10 cellular contexts compared by ENCODE assay signal in genomic region chr3:119359476-119359998, GRCh38.
A peak's percentile ranks its signal among the peaks of the same experiment; 100 is the strongest.
DNase-seq lines count a peak whose midpoint lies in the region; ATAC-seq and TF ChIP-seq lines count a peak whose summit lies in the region.
"Had no signal": no experiment of that assay in that cellular context is flagged by ENCODE, and none has a peak within 500 bp of the region (broad histone marks: within the 10 kb centered on the region; RNA-seq: fewer than 3 reads in every experiment).

No MANE protein-coding gene starts in this region.

- H2AK5ac ChIP-seq in IMR-90 (ENCODE audit: low read depth, low read length): no peak overlapping the region

- dilution Hi-C loops in IMR-90 (cut with HindIII; ENCODE audit: low sequenced_read_pairs, unreplicated experiment): no loop called here

- peaks cover 5% of the 10 kb centered on the region for H3K4me1 ChIP-seq in IMR-90 (ENCODE audit: control insufficient read depth, insufficient read depth, low read length)
- no peaks in the 10 kb centered on the region for H3K4me1 ChIP-seq in PC-9 (replicated peaks; ENCODE audit: insufficient read depth)

- H3K56ac ChIP-seq in IMR-90 (ENCODE audit: extremely low read depth, insufficient read depth, low read length): no peak overlapping the region

- CTCF ChIA-PET in IMR-90 (lab: Yijun Ruan, JAX): no interaction called here
- CTCF ChIA-PET in PC-9 (lab: Charles Lee): no interaction called here

- H2BK20ac ChIP-seq in IMR-90 (ENCODE audit: low read depth, low read length): no peak overlapping the region

- ATAC-seq in GM18519 (IDR thresholded peaks at IDR 0.05; ENCODE audit: low FRiP score, unreplicated experiment) (peak; percentile 44), IMR-90 (ENCODE audit: low read depth) (no peak), memory B cell (ENCODE audit: low read depth) (peak; percentile 97)

- BruUV-seq in IMR-90 (replicated peaks; lab: Mats Ljungman, UMichigan) (no TSS peak), PC-9 (replicated peaks; lab: Mats Ljungman, UMichigan) (no TSS peak)

- no peaks in the 10 kb centered on the region for H4K20me1 ChIP-seq in IMR-90 (ENCODE audit: insufficient read depth, low read length)
- H4K20me1 ChIP-seq in PC-9 (ENCODE audit: insufficient read depth): no peaks in the 10 kb centered on the region

- no peaks in the 10 kb centered on the region for H3K79me2 ChIP-seq in PC-9 (ENCODE audit: low read depth)

- H2AFZ ChIP-seq in IMR-90 (replicated peaks; ENCODE audit: low read length, poor library complexity): no peak overlapping the region
- H2AFZ ChIP-seq in PC-9: no peak overlapping the region

- H3K14ac ChIP-seq in IMR-90 (replicated peaks; ENCODE audit: low read depth, low read length): no peak overlapping the region

- H3K4me3 Mint-ChIP-seq in memory B cell: peak overlapping the region; percentile 39

- in situ Hi-C loops in IMR-90 (cut with MboI; ENCODE audit: low sequenced_read_pairs): no loop called here

- TF ChIP-seq RAD21 in IMR-90 (IDR thresholded peaks at IDR 0.05; ENCODE audit: low read length): no peak

- H4K8ac ChIP-seq in IMR-90 (ENCODE audit: low read depth in 2 of 2, low read length in 2 of 2): no peak overlapping the region

- 0 out of 2 replicates have a peak overlapping the region, but pooled peaks have one; percentile 17 for H4K5ac ChIP-seq in IMR-90 (ENCODE audit: low read depth, low read length)

- 54% methylated on average over 4 of the region's 6 CpGs; no CpG with 5 or more reads in 1 of the 2 experiments for WGBS in IMR-90 (ENCODE audit: extremely low coverage in 2 of 2, insufficient read length in 1 of 2), 2 experiments

- POLR2A ChIA-PET in IMR-90 (lab: Charles Lee; ENCODE audit: unreplicated experiment) (no interaction called here), PC-9 (lab: Charles Lee; ENCODE audit: unreplicated experiment) (interaction anchor here (0.5 kb wide), 1 partner anchor 730 kb away, joined by 6 read pairs; no protein-coding TSS in a partner anchor)

- no peak for TF ChIP-seq POLR2A in IMR-90 (IDR thresholded peaks at IDR 0.05; ENCODE audit: low read depth, low read length)

- H3K4me2 ChIP-seq in IMR-90 (ENCODE audit: low read depth, low read length) (no peak overlapping the region), PC-9 (no peak overlapping the region)

- H2AK9ac ChIP-seq in IMR-90 (replicated peaks; ENCODE audit: low read depth, low read length, poor library complexity): no peak overlapping the region

- H2BK120ac ChIP-seq in IMR-90 (ENCODE audit: low read depth, low read length): no peak overlapping the region

- H3K23ac ChIP-seq in IMR-90 (ENCODE audit: low read depth, low read length): no peak overlapping the region

- H3K18ac ChIP-seq in IMR-90 (ENCODE audit: low read depth, low read length): no peak overlapping the region

- peaks cover 5% of the 10 kb centered on the region; the same call in 1 of the 2 replicates for H3K9me1 ChIP-seq in IMR-90 (ENCODE audit: insufficient read depth, low read length)

- no peaks in the 10 kb centered on the region for H3K27me3 Mint-ChIP-seq in memory B cell

- H3K9me3 ChIP-seq in IMR-90 (ENCODE audit: control insufficient read depth, insufficient read depth, low read length) (no peaks in the 10 kb centered on the region), PC-9 (ENCODE audit: insufficient read depth, low read depth) (no peaks in the 10 kb centered on the region)

- H3K9me2 ChIP-seq in PC-9 (ENCODE audit: insufficient read depth): no peaks in the 10 kb centered on the region

- H3K36me3 ChIP-seq in H7 (replicated peaks; ENCODE audit: control insufficient read depth, insufficient read depth, low read length) (no peaks in the 10 kb centered on the region), IMR-90 (ENCODE audit: control insufficient read depth, insufficient read depth, low read length) (no peaks in the 10 kb centered on the region), PC-9 (ENCODE audit: low read depth) (no peaks in the 10 kb centered on the region)

- H3K4me1 Mint-ChIP-seq in memory B cell: peaks cover 16% of the 10 kb centered on the region

- no peaks in the 10 kb centered on the region for H3K36me3 Mint-ChIP-seq in memory B cell

- no peaks in the 10 kb centered on the region for H3K9me3 Mint-ChIP-seq in memory B cell

- TF ChIP-seq CTCF in IMR-90 (conservative IDR thresholded peaks at IDR 0.05; ENCODE audit: low read depth, low read length) (no peak), PC-9 (conservative IDR thresholded peaks at IDR 0.05) (no peak)

- no peak overlapping the region for H3K4ac ChIP-seq in IMR-90 (ENCODE audit: low read depth, low read length)

- H3F3A ChIP-seq in PC-9 (ENCODE audit: insufficient read depth, low read depth): no peaks in the 10 kb centered on the region

- intact Hi-C loops in IMR-90 (cut with micrococcal nuclease) (no loop called here), PC-9 (cut with micrococcal nuclease; ENCODE audit: unreplicated experiment) (no loop called here)

- H3K27ac ChIP-seq in IMR-90 (ENCODE audit: insufficient read depth, low read length): no peak overlapping the region
- H3K27ac ChIP-seq in PC-9: no peak overlapping the region

- H3K9ac ChIP-seq in IMR-90 (ENCODE audit: low read depth, low read length): no peak overlapping the region

- H2BK5ac ChIP-seq in IMR-90 (ENCODE audit: low read depth, low read length, poor library complexity, severe bottlenecking): no peak overlapping the region

- no peak overlapping the region for H2BK15ac ChIP-seq in IMR-90 (ENCODE audit: low read depth, low read length)

- no peak overlapping the region for H3K4me3 ChIP-seq in H7 (ENCODE audit: insufficient read depth, low read depth, low read length)
- no peak overlapping the region for H3K4me3 ChIP-seq in IMR-90 (ENCODE audit: insufficient read depth, low read depth, low read length)
- no peak overlapping the region for H3K4me3 ChIP-seq in PC-9

- H3K27me3 ChIP-seq in H7 (ENCODE audit: control insufficient read depth, insufficient read depth, low read length) (no peaks in the 10 kb centered on the region), IMR-90 (ENCODE audit: control insufficient read depth, insufficient read depth, low read length) (no peaks in the 10 kb centered on the region), PC-9 (ENCODE audit: insufficient read depth, low read depth) (no peaks in the 10 kb centered on the region)

- DNase-seq in H7 (peak; percentile 28), IMR-90 (no peak), memory B cell (ENCODE audit: low spot score in 2 of 2) (peak in 1 of 2 donors; percentile 38), NCI-H2029 treated with DMSO at 0.1 percent for 48 hours (lab: John Stamatoyannopoulos, UW) (no peak), GF-D8 (lab: John Stamatoyannopoulos, UW) (no peak), PC-9 (no peak)
- DNase-seq in stimulated activated CD4-positive, alpha-beta T cell treated with anti-CD3 and anti-CD28 coated beads, Interleukin-4, amount 100 ng/mL, for 1 hour: no peak
- DNase-seq: activated CD4-positive, alpha-beta T cell treated with anti-CD3 and anti-CD28 coated beads, Interleukin-2, amount 50 U/mL, for 4 hours; NCI-H1930 had no signal

- H4K91ac ChIP-seq in IMR-90 (ENCODE audit: insufficient read depth, low read depth, low read length): no peak overlapping the region

- H3K27ac Mint-ChIP-seq in memory B cell: peak overlapping the region; percentile 11

- peaks cover 6 to 30% of the 10 kb centered on the region in 2 experiments for H3K79me1 ChIP-seq in IMR-90 (ENCODE audit: low read depth in 1 of 2, low read length in 2 of 2)

TF ChIP-seq in IMR-90, 13 proteins besides CTCF, POLR2A, EP300 and RAD21:
- no peak for TF ChIP-seq RFX5 (IDR thresholded peaks at IDR 0.05; ENCODE audit: low read depth, low read length)
- no peak for TF ChIP-seq CEBPB (IDR thresholded peaks at IDR 0.05; ENCODE audit: low read depth, low read length)
- TF ChIP-seq MXI1 (IDR thresholded peaks at IDR 0.05; ENCODE audit: borderline replicate concordance, low read depth, low read length): no peak
- no peak for TF ChIP-seq MAFK (IDR thresholded peaks at IDR 0.05; ENCODE audit: low read depth, low read length)
- no peak for TF ChIP-seq SMC3 (IDR thresholded peaks at IDR 0.05; ENCODE audit: low read depth, low read length)
- no peak for TF ChIP-seq BHLHE40 (IDR thresholded peaks at IDR 0.05; ENCODE audit: low read depth, low read length)
- no peak for TF ChIP-seq NFE2L2 (IDR thresholded peaks at IDR 0.05; ENCODE audit: low read depth, low read length)
- TF ChIP-seq MAZ (IDR thresholded peaks at IDR 0.05; ENCODE audit: borderline replicate concordance, low read depth, low read length): no peak
- TF ChIP-seq FOS (IDR thresholded peaks at IDR 0.05; ENCODE audit: low read depth, low read length): no peak
- TF ChIP-seq, protein P1, sequence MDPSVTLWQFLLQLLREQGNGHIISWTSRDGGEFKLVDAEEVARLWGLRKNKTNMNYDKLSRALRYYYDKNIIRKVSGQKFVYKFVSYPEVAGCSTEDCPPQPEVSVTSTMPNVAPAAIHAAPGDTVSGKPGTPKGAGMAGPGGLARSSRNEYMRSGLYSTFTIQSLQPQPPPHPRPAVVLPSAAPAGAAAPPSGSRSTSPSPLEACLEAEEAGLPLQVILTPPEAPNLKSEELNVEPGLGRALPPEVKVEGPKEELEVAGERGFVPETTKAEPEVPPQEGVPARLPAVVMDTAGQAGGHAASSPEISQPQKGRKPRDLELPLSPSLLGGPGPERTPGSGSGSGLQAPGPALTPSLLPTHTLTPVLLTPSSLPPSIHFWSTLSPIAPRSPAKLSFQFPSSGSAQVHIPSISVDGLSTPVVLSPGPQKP (IDR thresholded peaks at IDR 0.05; ENCODE audit: borderline replicate concordance, low read depth, low read length): no peak
- TF ChIP-seq RCOR1 (IDR thresholded peaks at IDR 0.05; ENCODE audit: insufficient replicate concordance, low read length): no peak
